In the genomic region with DNA sequence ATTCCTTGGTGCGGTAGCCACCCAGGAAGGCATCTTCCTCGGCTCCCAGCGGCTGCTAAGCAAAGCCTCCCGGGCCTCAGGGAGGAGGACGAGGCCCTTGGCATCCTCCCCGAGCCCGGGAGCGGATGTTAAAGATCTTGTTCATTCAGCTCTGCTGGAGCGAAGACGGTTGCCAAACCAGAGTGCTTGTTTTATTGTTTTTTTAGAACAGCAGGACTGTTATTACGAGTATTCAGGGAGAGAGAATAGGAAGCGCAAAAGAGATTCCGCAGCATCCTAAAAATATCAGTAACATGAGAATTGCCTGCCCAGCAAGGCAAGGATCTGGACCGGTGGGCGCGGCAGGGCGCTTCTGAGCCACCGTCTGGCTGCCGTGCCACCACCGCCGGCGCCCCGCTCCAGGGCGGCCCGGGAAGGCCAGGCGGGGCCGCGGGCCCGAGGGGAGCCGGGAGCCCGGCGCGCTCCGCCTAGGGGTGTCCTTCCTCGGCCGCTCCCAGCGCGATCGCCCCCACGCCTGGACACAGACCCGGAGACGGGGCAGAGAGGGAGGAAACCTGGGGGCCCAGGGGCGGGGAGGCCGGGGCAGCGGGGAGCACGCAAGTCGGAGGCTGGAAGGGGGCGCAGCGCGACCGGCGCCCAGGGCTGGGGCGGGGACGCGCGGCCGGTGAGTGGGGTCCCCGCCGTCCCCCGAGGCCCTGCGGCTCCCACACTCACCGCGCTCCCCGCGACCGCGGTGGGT, we compare ENCODE assay signal across 8 cellular contexts. TPM values are rescaled to one million over a fixed set of nuclear protein-coding genes. Genes with fewer than 3 reads are reported as not detected.
DNase-seq lines count a peak whose midpoint lies in the region; ATAC-seq and TF ChIP-seq lines count a peak whose summit lies in the region.

No MANE protein-coding gene starts in this region.

- peak; percentile 8 to 15 for DNase-seq in activated CD4-positive, alpha-beta T cell treated with anti-CD3 and anti-CD28 coated beads for 4 hours
- no peak for DNase-seq in activated CD4-positive, alpha-beta T cell treated with anti-CD3 and anti-CD28 coated beads for 1 hour
- peak; percentile 20 for DNase-seq in T-helper 2 cell treated with Interferon-gamma antibody and Interleukin-4, amounts not matched to agents 5 μg/mL and 100 μg/mL, for 36 hours (ENCODE audit: low spot score)
- DNase-seq in epithelial cell of esophagus (ENCODE audit: low read depth) (peak; percentile 32), mucosa of descending colon (peak in 1 of 3 donors; percentile 46), upper lobe of right lung (no peak)

- H3K27ac Mint-ChIP-seq in T-helper 2 cell treated with Interferon-gamma antibody and Interleukin-4, amounts not matched to agents 5 μg/mL and 100 μg/mL, for 36 hours = no peak overlapping the region

- peaks cover 12% of the 10 kb centered on the region for H3K4me1 Mint-ChIP-seq in T-helper 2 cell treated with Interferon-gamma antibody and Interleukin-4, amounts not matched to agents 5 μg/mL and 100 μg/mL, for 36 hours (ENCODE audit: low read depth)

- H3K9me3 ChIP-seq in mucosa of descending colon (no peaks in the 10 kb centered on the region), upper lobe of right lung (no peaks in the 10 kb centered on the region)

- intact Hi-C loops in mucosa of descending colon (cut with DNase I, micrococcal nuclease) = loop anchor here in 1 of 2 donors (10.0 kb wide), 1 partner anchor 355 kb away; no protein-coding TSS in a partner anchor
- intact Hi-C loops in upper lobe of right lung (cut with DNase I) = no loop called here

- no peak for TF ChIP-seq CTCF in epithelial cell of esophagus (IDR thresholded peaks at IDR 0.05; ENCODE audit: insufficient read depth, low read depth, low read length, missing control alignments)
- TF ChIP-seq CTCF in mucosa of descending colon (IDR thresholded peaks at IDR 0.05) = no peak
- no peak for TF ChIP-seq CTCF in upper lobe of right lung (IDR thresholded peaks at IDR 0.05)

- peak overlapping the region; percentile 81 for H3K4me3 Mint-ChIP-seq in T-helper 2 cell treated with Interferon-gamma antibody and Interleukin-4, amounts not matched to agents 5 μg/mL and 100 μg/mL, for 36 hours

- H3K4me1 ChIP-seq in mucosa of descending colon (ENCODE audit: low read depth) (peaks cover 16% of the 10 kb centered on the region), upper lobe of right lung (peaks cover 17% of the 10 kb centered on the region)

- H3K9me3 Mint-ChIP-seq in T-helper 2 cell treated with Interferon-gamma antibody and Interleukin-4, amounts not matched to agents 5 μg/mL and 100 μg/mL, for 36 hours = no peaks in the 10 kb centered on the region

- peaks cover 2% of the 10 kb centered on the region for H3K36me3 Mint-ChIP-seq in T-helper 2 cell treated with Interferon-gamma antibody and Interleukin-4, amounts not matched to agents 5 μg/mL and 100 μg/mL, for 36 hours (ENCODE audit: low read depth)

- H3K27me3 Mint-ChIP-seq in T-helper 2 cell treated with Interferon-gamma antibody and Interleukin-4, amounts not matched to agents 5 μg/mL and 100 μg/mL, for 36 hours (ENCODE audit: low read depth) = peaks cover 78% of the 10 kb centered on the region

- no peak overlapping the region for H3K4me3 ChIP-seq in epithelial cell of esophagus (ENCODE audit: low read length)
- H3K4me3 ChIP-seq in mucosa of descending colon = no peak overlapping the region
- peak overlapping the region; percentile 52 for H3K4me3 ChIP-seq in upper lobe of right lung

- peak overlapping the region; percentile 56 for H3K27ac ChIP-seq in upper lobe of right lung

- ATAC-seq in HG03045 (IDR thresholded peaks at IDR 0.05; ENCODE audit: unreplicated experiment) (peak; percentile 27), mucosa of descending colon (peak; percentile 63), upper lobe of right lung (peak; percentile 72), GM21526 (IDR thresholded peaks at IDR 0.05; ENCODE audit: low FRiP score, unreplicated experiment) (no peak)

- H3K27me3 ChIP-seq in upper lobe of right lung = peaks cover 55% of the 10 kb centered on the region

- H3K36me3 ChIP-seq in mucosa of descending colon (ENCODE audit: low read depth) (no peaks in the 10 kb centered on the region), upper lobe of right lung (no peaks in the 10 kb centered on the region)

RNA-seq across cellular contexts. Expression of gene CYS1, which starts 0.8 kb away (rescaled TPM):
- total RNA-seq in mucosa of descending colon (1 to 10 TPM in 1 of 3 donors, under 1 TPM in 2; 0.58 to 5.1 (median 0.98) TPM), upper lobe of right lung (4.5 TPM)

RNA-seq across cellular contexts. Expression of gene KLF11, which starts 36.0 kb away (rescaled TPM):
- total RNA-seq in mucosa of descending colon = 10 to 100 TPM in 2 of 3 donors, 1 to 10 TPM in 1; 5.9 to 34.7 (median 11.9) TPM
- 45.6 TPM for total RNA-seq in upper lobe of right lung

RNA-seq across cellular contexts. Expression of gene RRM2, which starts 43.2 kb away (rescaled TPM):
- 10 to 100 TPM in 2 of 3 donors, 1 to 10 TPM in 1; 8.5 to 65.3 (median 12.5) TPM for total RNA-seq in mucosa of descending colon
- 2.3 TPM for total RNA-seq in upper lobe of right lung

Comparison
In these comparisons a context has a peak if more than half of its experiments do, and no peak if none do; other contexts are left out.
1. DNase-seq: peak in activated CD4-positive, alpha-beta T cell treated with anti-CD3 and anti-CD28 coated beads for 4 hours (2 of 2), T-helper 2 cell treated with Interferon-gamma antibody and Interleukin-4, amounts not matched to agents 5 μg/mL and 100 μg/mL, for 36 hours (single experiment) and epithelial cell of esophagus (single experiment); none in activated CD4-positive, alpha-beta T cell treated with anti-CD3 and anti-CD28 coated beads for 1 hour (single experiment) and upper lobe of right lung (single experiment).